ENCODE assay signal across 8 cellular contexts in the genomic region with DNA sequence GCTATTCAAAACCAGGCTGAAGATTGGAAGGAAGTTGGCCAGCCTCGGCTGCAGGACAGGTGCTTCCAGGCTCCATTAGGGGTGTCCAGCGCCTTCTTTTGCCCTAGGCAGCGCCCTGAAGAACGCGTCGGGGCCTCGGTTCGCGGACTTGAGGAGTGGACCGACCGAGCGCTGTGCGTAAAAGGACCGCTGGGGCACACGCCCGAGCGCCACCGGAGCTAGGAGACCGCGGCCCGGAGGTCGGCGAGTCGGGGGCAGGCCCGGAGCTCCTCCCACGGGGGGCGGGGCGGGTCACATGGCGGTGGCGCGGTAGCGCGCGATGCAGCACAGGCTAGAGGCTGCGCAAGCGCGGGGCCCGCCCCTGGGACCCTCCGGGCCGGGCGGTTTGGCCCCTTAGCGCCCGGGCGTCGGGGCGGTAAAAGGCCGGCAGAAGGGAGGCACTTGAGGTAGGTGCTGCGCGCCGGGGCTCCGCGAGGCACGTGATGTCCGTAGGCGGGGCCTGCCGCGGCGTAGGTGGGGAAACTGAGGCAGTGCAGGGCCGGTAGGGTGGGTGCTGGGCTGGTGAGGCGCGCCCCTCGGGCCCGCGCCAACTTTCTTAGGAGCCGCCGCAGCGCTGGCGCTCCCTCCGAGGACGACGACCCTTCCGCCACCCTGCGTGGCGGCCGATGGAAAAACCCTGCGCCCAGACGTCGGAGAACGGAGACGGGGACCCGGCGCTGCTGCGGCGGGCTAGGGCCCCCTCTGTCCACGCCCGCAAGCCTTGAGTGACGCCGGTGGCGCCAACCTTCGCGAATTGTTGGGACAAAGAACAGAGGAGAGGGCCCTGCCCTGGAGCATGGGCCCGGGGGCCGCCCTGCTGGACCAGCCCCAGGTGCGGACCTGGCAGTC. TPM values are rescaled to one million over a fixed set of nuclear protein-coding genes. Genes with fewer than 3 reads are reported as not detected.
DNase-seq lines count a peak whose midpoint lies in the region; ATAC-seq and TF ChIP-seq lines count a peak whose summit lies in the region.

A gene with protein sequence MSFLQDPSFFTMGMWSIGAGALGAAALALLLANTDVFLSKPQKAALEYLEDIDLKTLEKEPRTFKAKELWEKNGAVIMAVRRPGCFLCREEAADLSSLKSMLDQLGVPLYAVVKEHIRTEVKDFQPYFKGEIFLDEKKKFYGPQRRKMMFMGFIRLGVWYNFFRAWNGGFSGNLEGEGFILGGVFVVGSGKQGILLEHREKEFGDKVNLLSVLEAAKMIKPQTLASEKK (plus strand): TSS at position 354 of the 888 bp plus-strand sequence. CDS start 11,917 bp downstream, outside the sequence.

- peak within 1 kb of the TSS; percentile 40 for H3K27ac ChIP-seq in CD4-positive, alpha-beta memory T cell (ENCODE audit: low read depth, low read length)

- intact Hi-C loops in CD4-positive, alpha-beta memory T cell (cut with micrococcal nuclease) = no loop called here

- ATAC-seq in GM19351 (IDR thresholded peaks at IDR 0.05; ENCODE audit: unreplicated experiment) = peak; percentile 95
- peak; percentile 85 for ATAC-seq in HG03469 (IDR thresholded peaks at IDR 0.05; ENCODE audit: unreplicated experiment)
- peak; percentile 87 for ATAC-seq in activated T-helper 17 cell treated with anti-CD3 and anti-CD28 coated beads, Interleukin-2, amount 50 U/mL, for 72 hours (replicated peaks)
- peak; percentile 86 for ATAC-seq in stimulated activated naive CD8-positive, alpha-beta T cell treated with anti-CD3 and anti-CD28 coated beads, Interleukin-15, Interleukin-2, amounts not matched to agents 100 U/mL and 50 U/mL, for 24 hours

- H3K27me3 Mint-ChIP-seq in CD4-positive, alpha-beta memory T cell = peaks cover 2 to 3% of the 10 kb centered on the region in 2 donors
- H3K27me3 Mint-ChIP-seq in activated T-helper 17 cell treated with anti-CD3 and anti-CD28 coated beads, Interleukin-2, amount 50 U/mL, for 72 hours = no peaks in the 10 kb centered on the region
- no peaks in the 10 kb centered on the region for H3K27me3 Mint-ChIP-seq in nephron progenitor cell (ENCODE audit: low read depth, poor library complexity)

- TF ChIP-seq CTCF in fibroblast of mammary gland (conservative IDR thresholded peaks at IDR 0.05; ENCODE audit: control insufficient read depth, insufficient read depth, low read depth, low read length) (no peak), nephron progenitor cell (IDR thresholded peaks at IDR 0.05) (no peak)

- peaks cover 0 to 2% of the 10 kb centered on the region in 2 donors for H3K36me3 Mint-ChIP-seq in CD4-positive, alpha-beta memory T cell
- peaks cover 7% of the 10 kb centered on the region for H3K36me3 Mint-ChIP-seq in activated T-helper 17 cell treated with anti-CD3 and anti-CD28 coated beads, Interleukin-2, amount 50 U/mL, for 72 hours (ENCODE audit: low read depth)
- H3K36me3 Mint-ChIP-seq in nephron progenitor cell (ENCODE audit: low read depth) = peaks cover 5% of the 10 kb centered on the region

- H3K4me3 ChIP-seq in CD4-positive, alpha-beta memory T cell (ENCODE audit: low read length in 2 of 2) = peak within 1 kb of the TSS; percentile 26 to 64
- peak within 1 kb of the TSS; percentile 46 for H3K4me3 ChIP-seq in fibroblast of mammary gland (ENCODE audit: control insufficient read depth, low read depth, low read length)

- POLR2A ChIA-PET in CD4-positive, alpha-beta memory T cell (lab: Charles Lee; ENCODE audit: partially characterized antibody) = interaction anchor here (0.6 to 1.4 kb wide), 9 partner anchors 35 to 128 kb away, joined by 3 to 6 read pairs (median 3); no protein-coding TSS in a partner anchor

- H3K4me3 Mint-ChIP-seq in CD4-positive, alpha-beta memory T cell = peak within 1 kb of the TSS; percentile 85 to 95 (median 92)
- H3K4me3 Mint-ChIP-seq in activated T-helper 17 cell treated with anti-CD3 and anti-CD28 coated beads, Interleukin-2, amount 50 U/mL, for 72 hours = peak within 1 kb of the TSS; percentile 87
- H3K4me3 Mint-ChIP-seq in nephron progenitor cell = peak within 1 kb of the TSS; percentile 92

- H3K9me3 Mint-ChIP-seq in CD4-positive, alpha-beta memory T cell = no peaks in the 10 kb centered on the region
- H3K9me3 Mint-ChIP-seq in activated T-helper 17 cell treated with anti-CD3 and anti-CD28 coated beads, Interleukin-2, amount 50 U/mL, for 72 hours = no peaks in the 10 kb centered on the region
- H3K9me3 Mint-ChIP-seq in nephron progenitor cell = no peaks in the 10 kb centered on the region

- peaks cover 10% of the 10 kb centered on the region for H3K4me1 ChIP-seq in CD4-positive, alpha-beta memory T cell (ENCODE audit: insufficient read depth, low read length)

- peak within 1 kb of the TSS in 6 of 7 donors; percentile 30 to 88 (median 67) for H3K27ac Mint-ChIP-seq in CD4-positive, alpha-beta memory T cell
- peak within 1 kb of the TSS; percentile 91 for H3K27ac Mint-ChIP-seq in activated T-helper 17 cell treated with anti-CD3 and anti-CD28 coated beads, Interleukin-2, amount 50 U/mL, for 72 hours
- H3K27ac Mint-ChIP-seq in nephron progenitor cell = peak within 1 kb of the TSS; percentile 93

- DNase-seq in CD4-positive, alpha-beta memory T cell = peak; percentile 66 to 72 (median 68)
- DNase-seq in OCI-M1 (lab: John Stamatoyannopoulos, UW) (peak; percentile 82), fibroblast of mammary gland (ENCODE audit: low read depth) (peak; percentile 12), nephron progenitor cell (peak; percentile 97)
- peak; percentile 93 for DNase-seq in stimulated activated naive CD8-positive, alpha-beta T cell treated with anti-CD3 and anti-CD28 coated beads, Interleukin-15, Interleukin-2, amounts not matched to agents 100 U/mL and 50 U/mL, for 24 hours

- no peaks in the 10 kb centered on the region for H3K27me3 ChIP-seq in CD4-positive, alpha-beta memory T cell (ENCODE audit: insufficient read depth, low read length)

- H3K9me3 ChIP-seq in CD4-positive, alpha-beta memory T cell (ENCODE audit: control insufficient read depth in 1 of 2, low read length in 2 of 2) = no peaks in the 10 kb centered on the region

- peaks cover 1 to 11% (median 8%) of the 10 kb centered on the region in 4 donors for H3K4me1 Mint-ChIP-seq in CD4-positive, alpha-beta memory T cell
- H3K4me1 Mint-ChIP-seq in activated T-helper 17 cell treated with anti-CD3 and anti-CD28 coated beads, Interleukin-2, amount 50 U/mL, for 72 hours = peaks cover 18% of the 10 kb centered on the region
- H3K4me1 Mint-ChIP-seq in nephron progenitor cell = peaks cover 74% of the 10 kb centered on the region

- CTCF ChIA-PET in CD4-positive, alpha-beta memory T cell (lab: Charles Lee; ENCODE audit: partially characterized antibody) = interaction anchor here (0.8 to 2.4 kb wide), 13 partner anchors 13 to 105 kb away, joined by 3 to 21 read pairs (median 4); no protein-coding TSS in a partner anchor

- no peaks in the 10 kb centered on the region for H3K36me3 ChIP-seq in CD4-positive, alpha-beta memory T cell (ENCODE audit: insufficient read depth, low read length)

RNA-seq across cellular contexts. Expression of the gene that starts here (rescaled TPM):
- total RNA-seq in CD4-positive, alpha-beta memory T cell = 1 to 10 TPM; 3.6 to 4.7 TPM
- 1 to 10 TPM; 3.8 to 6.0 TPM for polyA plus RNA-seq in CD4-positive, alpha-beta memory T cell
- total RNA-seq in activated T-helper 17 cell treated with anti-CD3 and anti-CD28 coated beads, Interleukin-2, amount 50 U/mL, for 72 hours = 1 to 10 TPM; 9.4 to 9.6 TPM

Comparison
In these comparisons a context has a peak if more than half of its experiments do, and no peak if none do; other contexts are left out.
1. Peak in every context shown above with its lines: DNase-seq, ATAC-seq, H3K4me3 ChIP-seq and H3K27ac ChIP-seq.
2. DNase-seq: peak in every context shown above with its lines; median percentile 97 in nephron progenitor cell; 93 in stimulated activated naive CD8-positive, alpha-beta T cell treated with anti-CD3 and anti-CD28 coated beads, Interleukin-15, Interleukin-2, amounts not matched to agents 100 U/mL and 50 U/mL, for 24 hours; 82 in OCI-M1; 68 in CD4-positive, alpha-beta memory T cell; 12 in fibroblast of mammary gland.